ENCODE assay signal across 8 cellular contexts in genomic region chr6:20811112-20811746, GRCh38.
A peak's percentile ranks its signal among the peaks of the same experiment; 100 is the strongest.
DNase-seq lines count a peak whose midpoint lies in the region; ATAC-seq and TF ChIP-seq lines count a peak whose summit lies in the region.

No MANE protein-coding gene starts in this region.

- peak overlapping the region; percentile 53; the same call in 1 of the 2 replicates for H3K9ac ChIP-seq in HUES64 (ENCODE audit: low read depth, low read length)

- DNase-seq in COLO829 (ENCODE audit: low spot score) (peak; percentile 89), astrocyte of the spinal cord (ENCODE audit: low read depth, low spot score) (peak; percentile 98), left lung (no peak), NCI-H774 (lab: John Stamatoyannopoulos, UW) (no peak)

- H3K27me3 ChIP-seq in HUES64 (ENCODE audit: insufficient read depth, low read length) (no peaks in the 10 kb centered on the region), left lung (no peaks in the 10 kb centered on the region)

- in situ Hi-C loops in astrocyte of the spinal cord (cut with HindIII; ENCODE audit: low sequenced_read_pairs): no loop called here

- H3K4me1 ChIP-seq in HUES64 (ENCODE audit: insufficient read depth, low read length): peaks cover 38% of the 10 kb centered on the region
- H3K4me1 ChIP-seq in left lung: peaks cover 0 to 6% of the 10 kb centered on the region in 2 donors

- H3K4me3 ChIP-seq in HUES64 (ENCODE audit: low read length) (no peak overlapping the region), astrocyte of the spinal cord (ENCODE audit: low read depth, low read length) (no peak overlapping the region), left lung (no peak overlapping the region)

- H3K36me3 ChIP-seq in HUES64 (ENCODE audit: insufficient read depth, low read length): no peaks in the 10 kb centered on the region; the same call in 1 of the 2 replicates
- no peaks in the 10 kb centered on the region for H3K36me3 ChIP-seq in left lung

- H3K27ac ChIP-seq in HUES64 (ENCODE audit: low read depth, low read length) (peak overlapping the region; percentile 82), left lung (no peak overlapping the region)

- intact Hi-C loops in left lung (cut with DNase I): no loop called here

- H3K9me3 ChIP-seq in HUES64 (ENCODE audit: insufficient read depth, low read depth, low read length) (peaks cover 10% of the 10 kb centered on the region), left lung (peaks cover 0 to 16% of the 10 kb centered on the region in 2 donors)

- 9% methylated on average over 4 of the region's 6 CpGs for WGBS in HUES64

- peak; percentile 56 for ATAC-seq in left lung
- ATAC-seq in HG02759 (IDR thresholded peaks at IDR 0.05; ENCODE audit: unreplicated experiment): no peak
- no peak for ATAC-seq in HG03469 (IDR thresholded peaks at IDR 0.05; ENCODE audit: unreplicated experiment)
- no peak for ATAC-seq in HG02610 (IDR thresholded peaks at IDR 0.05; ENCODE audit: unreplicated experiment)

- no peak for TF ChIP-seq CTCF in astrocyte of the spinal cord (IDR thresholded peaks at IDR 0.05; ENCODE audit: low read depth, low read length)
- TF ChIP-seq CTCF in left lung (IDR thresholded peaks at IDR 0.05): no peak

Comparison
In these comparisons a context has a peak if more than half of its experiments do, and no peak if none do; other contexts are left out.
1. DNase-seq: peak in COLO829 (single experiment) and astrocyte of the spinal cord (single experiment); none in left lung (0 of 2) and NCI-H774 (single experiment).